Comparison of ENCODE assay signal across 15 cellular contexts in genomic region chr14:32197919-32198318, GRCh38. TPM values are rescaled to one million over a fixed set of nuclear protein-coding genes. Genes with fewer than 3 reads are reported as not detected.
A peak's percentile ranks its signal among the peaks of the same experiment; 100 is the strongest.
DNase-seq lines count a peak whose midpoint lies in the region; ATAC-seq and TF ChIP-seq lines count a peak whose summit lies in the region.
"Had no signal": no experiment of that assay in that cellular context is flagged by ENCODE, and none has a peak within 500 bp of the region (broad histone marks: within the 10 kb centered on the region; RNA-seq: fewer than 3 reads in every experiment).

No MANE protein-coding gene starts in this region.

- TF ChIP-seq EP300 in transverse colon (IDR thresholded peaks at IDR 0.05; ENCODE audit: low read depth) = no peak

- H3K4me3 ChIP-seq in GM06990 (replicated peaks; ENCODE audit: low read depth, low read length) (no peak overlapping the region), transverse colon (no peak overlapping the region), left ventricle myocardium inferior (no peak overlapping the region)
- H3K4me3 ChIP-seq: left lung, SJCRH30 had no signal

- H3K27me3 ChIP-seq in GM06990 (replicated peaks; ENCODE audit: control insufficient read depth, insufficient read depth, low read length) = no peaks in the 10 kb centered on the region
- no peaks in the 10 kb centered on the region for H3K27me3 ChIP-seq in transverse colon
- H3K27me3 ChIP-seq in left ventricle myocardium inferior (ENCODE audit: low read depth) = no peaks in the 10 kb centered on the region
- H3K27me3 ChIP-seq: SJCRH30 had no signal

- no peak for TF ChIP-seq CTCF in GM06990 (IDR thresholded peaks at IDR 0.05; ENCODE audit: insufficient read depth, low read length, poor library complexity, severe bottlenecking)
- TF ChIP-seq CTCF in transverse colon (IDR thresholded peaks at IDR 0.05) = no peak
- no peak for TF ChIP-seq CTCF in left ventricle myocardium inferior (IDR thresholded peaks at IDR 0.05; ENCODE audit: borderline replicate concordance)

- peaks cover 0 to 19% (median 14%) of the 10 kb centered on the region in 4 donors for H3K4me1 ChIP-seq in transverse colon
- H3K4me1 ChIP-seq in left ventricle myocardium inferior = peaks cover 23% of the 10 kb centered on the region
- H3K4me1 ChIP-seq: SJCRH30 had no signal

- no peak for TF ChIP-seq POLR2A in transverse colon (IDR thresholded peaks at IDR 0.05)

- H3K27ac ChIP-seq in transverse colon (no peak overlapping the region), left ventricle myocardium inferior (replicated peaks) (no peak overlapping the region)
- H3K27ac ChIP-seq: left lung, SJCRH30 had no signal

- in situ Hi-C loops in transverse colon (cut with MboI; ENCODE audit: low pct_ligation_motif_present in 1 of 4, low pct_unique_long_range_greater_than_20kb in 1 of 4, low sequenced_read_pairs in 3 of 4) = no loop called here

- H3K36me3 ChIP-seq in GM06990 (ENCODE audit: control insufficient read depth, insufficient read depth, low read length) (no peaks in the 10 kb centered on the region), transverse colon (no peaks in the 10 kb centered on the region), left ventricle myocardium inferior (no peaks in the 10 kb centered on the region)
- H3K36me3 ChIP-seq: left lung, SJCRH30 had no signal

- intact Hi-C loops in transverse colon (cut with DNase I; ENCODE audit: low total_unique reads) (no loop called here), left ventricle myocardium inferior (cut with micrococcal nuclease) (no loop called here)

- peak; percentile 37 for DNase-seq in GM06990 (ENCODE audit: extremely low read depth, insufficient read length)
- no peak for DNase-seq in NCI-H2081 treated with DMSO at 0.1 percent for 48 hours (lab: John Stamatoyannopoulos, UW)
- DNase-seq in transverse colon = no peak
- no peak for DNase-seq in left ventricle myocardium inferior
- DNase-seq: left lung; NCI-H2029; SJCRH30; stimulated activated CD4-positive, alpha-beta T cell treated with anti-CD3 and anti-CD28 coated beads, Interleukin-4, amount 100 ng/mL, for 4 hours; stimulated activated naive CD4-positive, alpha-beta T cell treated with Interleukin-2 at 50 U/mL for 16 hours had no signal

- ATAC-seq in GM18867 (IDR thresholded peaks at IDR 0.05; ENCODE audit: unreplicated experiment) (peak; percentile 59), GM21717 (IDR thresholded peaks at IDR 0.05; ENCODE audit: unreplicated experiment) (peak; percentile 57), HG03378 (IDR thresholded peaks at IDR 0.05; ENCODE audit: unreplicated experiment) (peak; percentile 45), GM19328 (IDR thresholded peaks at IDR 0.05; ENCODE audit: unreplicated experiment) (no peak)
- ATAC-seq: left lung had no signal

- WGBS in transverse colon (ENCODE audit: low coverage in 1 of 2), 2 donors = 60 to 67% methylated on average over 1 of the region's 1 CpG

- no peaks in the 10 kb centered on the region for H3K9me3 ChIP-seq in transverse colon
- H3K9me3 ChIP-seq in left ventricle myocardium inferior (replicated peaks) = no peaks in the 10 kb centered on the region
- H3K9me3 ChIP-seq: left lung, SJCRH30 had no signal

RNA-seq across cellular contexts. Expression of gene RNU6-7, which starts 3.9 kb away (rescaled TPM):
- total RNA-seq in transverse colon (not detected), left ventricle myocardium inferior (not detected)
- total RNA-seq: epithelial cell of proximal tubule, H1, left lung, SJCRH30 had no signal

RNA-seq across cellular contexts. Expression of gene RNU6-8, which starts 5.2 kb away (rescaled TPM):
- total RNA-seq in transverse colon (not detected), left ventricle myocardium inferior (not detected)
- total RNA-seq: epithelial cell of proximal tubule, H1, left lung, SJCRH30 had no signal
